ENCODE assay signal across 8 cellular contexts in the genomic region with DNA sequence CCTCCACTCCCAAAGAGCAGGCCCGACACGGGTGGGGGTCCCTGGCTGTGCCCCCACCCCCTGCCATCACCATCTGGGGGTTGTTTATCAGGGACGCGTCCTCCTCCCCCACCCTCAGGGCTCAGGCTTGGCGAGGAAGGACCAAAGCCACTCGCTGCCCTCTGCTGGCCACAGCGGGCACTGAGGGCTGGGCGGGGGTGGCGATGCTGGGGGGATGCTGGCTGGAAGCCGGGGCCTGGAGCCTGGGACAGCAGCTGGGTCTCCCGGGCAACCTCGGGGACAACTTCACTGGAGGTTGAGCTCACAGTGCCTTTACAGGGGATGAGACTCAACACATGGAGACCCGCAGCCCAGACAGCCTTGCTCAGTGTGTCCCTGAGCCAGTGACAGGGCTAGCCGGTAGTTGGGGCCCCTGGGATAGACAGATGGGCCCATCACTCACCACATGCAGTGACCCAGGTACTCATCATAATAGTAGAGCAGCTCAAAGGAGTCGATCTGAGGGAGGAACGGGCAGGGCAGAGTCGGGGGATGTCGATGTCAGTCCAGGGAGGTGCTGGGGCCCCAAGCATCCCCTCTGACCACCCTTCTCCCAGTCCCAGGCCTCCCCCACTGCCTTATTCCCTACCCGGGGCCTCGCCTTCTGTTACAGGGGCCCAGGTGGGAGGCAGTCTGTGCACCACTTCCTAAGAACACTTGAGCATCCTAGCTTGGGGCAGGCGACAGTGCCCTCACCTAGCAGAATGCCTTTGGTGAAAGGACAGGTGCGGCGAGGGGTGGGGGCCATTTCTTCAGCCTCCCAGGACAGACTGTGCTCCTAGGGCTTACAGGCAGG. TPM values are rescaled to one million over a fixed set of nuclear protein-coding genes. Genes with fewer than 3 reads are reported as not detected.
A peak's percentile ranks its signal among the peaks of the same experiment; 100 is the strongest.
DNase-seq lines count a peak whose midpoint lies in the region; ATAC-seq, FAIRE-seq and TF ChIP-seq lines count a peak whose summit lies in the region.

No MANE protein-coding gene starts in this region.

- H3K9me3 ChIP-seq in BLaER1 treated with 17β-estradiol and CSF1 and Interleukin-3, amounts not matched to agents 10 nM and 100 nM (replicated peaks in 1 of 11): no peaks in the 10 kb centered on the region
- H3K9me3 ChIP-seq in WERI-Rb-1 (ENCODE audit: severe bottlenecking) (no peaks in the 10 kb centered on the region), mammary epithelial cell (replicated peaks; ENCODE audit: insufficient read depth, low read length) (no peaks in the 10 kb centered on the region), keratinocyte (ENCODE audit: control insufficient read depth, low read depth, low read length) (no peaks in the 10 kb centered on the region)

- peak overlapping the region; percentile 52 to 91 (median 71); a peak in 20 of 22 replicates for H3K27ac ChIP-seq in BLaER1 treated with 17β-estradiol and CSF1 and Interleukin-3, amounts not matched to agents 10 nM and 100 nM
- H3K27ac ChIP-seq in WERI-Rb-1 (peak overlapping the region; percentile 57), mammary epithelial cell (ENCODE audit: insufficient read depth, low read depth, low read length) (no peak overlapping the region), keratinocyte (ENCODE audit: control insufficient read depth, insufficient read depth, low read length) (no peak overlapping the region)

- H3K4me2 ChIP-seq in BLaER1 treated with 17β-estradiol and CSF1 and Interleukin-3, amounts not matched to agents 10 nM and 100 nM: peak overlapping the region; percentile 81 to 97 (median 89)
- no peak overlapping the region for H3K4me2 ChIP-seq in mammary epithelial cell (ENCODE audit: insufficient read depth, low read depth, low read length)
- H3K4me2 ChIP-seq in keratinocyte (ENCODE audit: control insufficient read depth, extremely low read depth, insufficient read depth, low read depth, low read length): no peak overlapping the region

- H3K9ac ChIP-seq in BLaER1 treated with 17β-estradiol and CSF1 and Interleukin-3, amounts not matched to agents 10 nM and 100 nM: peak overlapping the region; percentile 4 to 76 (median 55); a peak in 17 of 22 replicates
- H3K9ac ChIP-seq in mammary epithelial cell (ENCODE audit: insufficient read depth, low read length) (no peak overlapping the region), keratinocyte (ENCODE audit: control insufficient read depth, extremely low read depth, insufficient read depth, low read length) (no peak overlapping the region)

- peak overlapping the region in 7 of 10 experiments; percentile 2 to 39 (median 22); a peak in 7 of 20 replicates for H3K4me3 ChIP-seq in BLaER1 treated with 17β-estradiol and CSF1 and Interleukin-3, amounts not matched to agents 10 nM and 100 nM
- H3K4me3 ChIP-seq in HFF-Myc (replicated peaks; ENCODE audit: low read depth, low read length) (no peak overlapping the region), WERI-Rb-1 (ENCODE audit: low read depth, low read length) (no peak overlapping the region), mammary epithelial cell (replicated peaks in 1 of 3; ENCODE audit: insufficient read depth in 1 of 3, low read depth in 2 of 3, low read length in 3 of 3) (no peak overlapping the region), keratinocyte (ENCODE audit: control insufficient read depth in 2 of 3, extremely low read depth in 1 of 3, insufficient read depth in 2 of 3, low read depth in 1 of 3, low read length in 3 of 3) (no peak overlapping the region)

- peak; percentile 83 for TF ChIP-seq CTCF in HFF-Myc (IDR thresholded peaks at IDR 0.05; ENCODE audit: low read depth, low read length, missing control alignments)
- TF ChIP-seq CTCF in WERI-Rb-1 (IDR thresholded peaks at IDR 0.05; ENCODE audit: low read depth, low read length): peak; percentile 92
- TF ChIP-seq CTCF in mammary epithelial cell (conservative IDR thresholded peaks at IDR 0.05 in 1 of 2, IDR thresholded peaks at IDR 0.05 in 1 of 2; ENCODE audit: extremely low read depth in 1 of 2, insufficient read depth in 1 of 2, low read depth in 1 of 2, low read length in 2 of 2): peak; percentile 65 to 84
- peak; percentile 56 to 88 (median 88) for TF ChIP-seq CTCF in keratinocyte (optimal IDR thresholded peaks at IDR 0.05 in 1 of 3, IDR thresholded peaks at IDR 0.05 in 1 of 3, conservative IDR thresholded peaks at IDR 0.05 in 1 of 3; ENCODE audit: extremely low read depth in 1 of 3, insufficient read depth in 2 of 3, low read length in 3 of 3)

- peaks cover 0 to 53% (median 14%) of the 10 kb centered on the region in 11 experiments; a peak in 12 of 22 replicates for H3K36me3 ChIP-seq in BLaER1 treated with 17β-estradiol and CSF1 and Interleukin-3, amounts not matched to agents 10 nM and 100 nM
- peaks cover 79% of the 10 kb centered on the region for H3K36me3 ChIP-seq in WERI-Rb-1
- peaks cover 2% of the 10 kb centered on the region for H3K36me3 ChIP-seq in mammary epithelial cell (ENCODE audit: insufficient read depth, low read length)
- H3K36me3 ChIP-seq in keratinocyte (ENCODE audit: control insufficient read depth in 2 of 2, extremely low read depth in 1 of 2, insufficient read depth in 2 of 2, low read length in 2 of 2): peaks cover 0 to 3% of the 10 kb centered on the region in 2 experiments

- no peak overlapping the region for H2AFZ ChIP-seq in mammary epithelial cell (ENCODE audit: low read depth, low read length)
- H2AFZ ChIP-seq in keratinocyte (ENCODE audit: control insufficient read depth, low read length): no peak overlapping the region

- dilution Hi-C loops in mammary epithelial cell (cut with HindIII; ENCODE audit: low sequenced_read_pairs) (no loop called here), keratinocyte (cut with MboI; ENCODE audit: extremely low pct_ligation_motif_present, low sequenced_read_pairs) (no loop called here)

- peaks cover 54% of the 10 kb centered on the region for H3K79me2 ChIP-seq in mammary epithelial cell (ENCODE audit: insufficient read depth, low read length)
- H3K79me2 ChIP-seq in keratinocyte (ENCODE audit: control insufficient read depth, insufficient read depth, low read length): peaks cover 3% of the 10 kb centered on the region

- WGBS in mammary epithelial cell (ENCODE audit: low coverage, missing lambda C conversion rate): 67% methylated on average over 9 of the region's 23 CpGs

- no TSS peak for BruUV-seq in mammary epithelial cell (replicated peaks; lab: Mats Ljungman, UMichigan)

- intact Hi-C loops in mammary epithelial cell (cut with micrococcal nuclease): loop anchor here (1.0 kb wide), 1 partner anchor 348 kb away; no protein-coding TSS in a partner anchor

- DNase-seq in HFF-Myc (ENCODE audit: extremely low read depth, low read depth): no peak
- DNase-seq in WERI-Rb-1: peak; percentile 85
- DNase-seq in mammary epithelial cell: no peak
- DNase-seq in keratinocyte (ENCODE audit: low read depth, low spot score): no peak
- DNase-seq in stimulated activated CD4-positive, alpha-beta T cell treated with anti-CD3 and anti-CD28 coated beads, Interleukin-15, amount 100 ng/mL, for 48 hours (ENCODE audit: low read depth in 2 of 2): peak; percentile 25 to 48
- DNase-seq in NCI-H510A treated with DMSO at 0.1 percent for 48 hours (lab: John Stamatoyannopoulos, UW): no peak

- CTCF ChIA-PET in mammary epithelial cell (lab: Charles Lee; ENCODE audit: low non-redundant PET): no interaction called here

- H3K4me1 ChIP-seq in BLaER1 treated with 17β-estradiol and CSF1 and Interleukin-3, amounts not matched to agents 10 nM and 100 nM: peaks cover 72 to 92% (median 83%) of the 10 kb centered on the region in 10 experiments
- peaks cover 12% of the 10 kb centered on the region for H3K4me1 ChIP-seq in mammary epithelial cell (ENCODE audit: insufficient read depth, low read length)
- H3K4me1 ChIP-seq in keratinocyte (ENCODE audit: control insufficient read depth, extremely low read depth, insufficient read depth, low read length): peaks cover 11% of the 10 kb centered on the region

- H3K27me3 ChIP-seq in BLaER1 treated with 17β-estradiol and CSF1 and Interleukin-3, amounts not matched to agents 10 nM and 100 nM: no peaks in the 10 kb centered on the region
- H3K27me3 ChIP-seq in WERI-Rb-1 (ENCODE audit: insufficient read depth, low read depth, severe bottlenecking) (no peaks in the 10 kb centered on the region), mammary epithelial cell (ENCODE audit: insufficient read depth, low read length) (no peaks in the 10 kb centered on the region), keratinocyte (ENCODE audit: control insufficient read depth, extremely low read depth, insufficient read depth, low read length) (no peaks in the 10 kb centered on the region)

- no peak for FAIRE-seq in keratinocyte (lab: Jason Lieb, UNC)

- no peaks in the 10 kb centered on the region for H3K9me1 ChIP-seq in keratinocyte (ENCODE audit: control insufficient read depth, extremely low read depth, insufficient read depth, low read length)

- H4K20me1 ChIP-seq in BLaER1 treated with 17β-estradiol and CSF1 and Interleukin-3, amounts not matched to agents 10 nM and 100 nM: peaks cover 0 to 67% (median 47%) of the 10 kb centered on the region in 11 experiments; a peak in 17 of 22 replicates
- H4K20me1 ChIP-seq in mammary epithelial cell (ENCODE audit: insufficient read depth, low read length) (no peaks in the 10 kb centered on the region), keratinocyte (ENCODE audit: control insufficient read depth, extremely low read depth, insufficient read depth, low read length) (no peaks in the 10 kb centered on the region)

- no peak for ATAC-seq in HG02852 (IDR thresholded peaks at IDR 0.05; ENCODE audit: unreplicated experiment)

- in situ Hi-C loops in mammary epithelial cell (cut with MboI; ENCODE audit: low sequenced_read_pairs in 2 of 2): no loop called here

RNA-seq across cellular contexts. Expression of a gene that starts 5.9 kb away (rescaled TPM):
- 1 to 10 TPM; 1.2 to 5.6 TPM for total RNA-seq in mammary epithelial cell
- polyA plus RNA-seq in mammary epithelial cell (1.9 TPM), keratinocyte (3.0 to 7.0 TPM (median 3.3 TPM) in 3 replicates)
- polyA minus RNA-seq in mammary epithelial cell (0.78 TPM), keratinocyte (0.53 to 3.1 TPM (median 1.2 TPM) in 3 replicates)
- 5.4 TPM for polyA plus RNA-seq in keratinocyte (2011; ENCODE audit: low read depth)
- 2.7 and 2.8 TPM in 2 replicates for polyA plus RNA-seq in keratinocyte (2011; cell fraction: cytosol; rRNA removed)
- 8.1 and 11.7 TPM in 2 replicates for polyA plus RNA-seq in keratinocyte (2011; cell fraction: nucleus; rRNA removed)
- polyA plus RNA-seq in keratinocyte (2012; ENCODE audit: low replicate concordance): 5.1 and 5.4 TPM in 2 replicates
- not detected for polyA minus RNA-seq in keratinocyte (2011; cell fraction: cytosol; rRNA and poly(A)+ RNA removed)
- polyA minus RNA-seq in keratinocyte (2011; cell fraction: nucleus; rRNA and poly(A)+ RNA removed): 1.7 and 2.6 TPM in 2 replicates

RNA-seq across cellular contexts. Expression of a gene that starts 18.5 kb away (rescaled TPM):
- 10 to 100 TPM; 18.7 to 40.9 TPM for total RNA-seq in mammary epithelial cell
- polyA plus RNA-seq in mammary epithelial cell (48.0 TPM), keratinocyte (26.7 to 36.3 TPM (median 33.0 TPM) in 3 replicates)
- polyA minus RNA-seq in mammary epithelial cell (86.5 TPM), keratinocyte (71.0 to 78.4 TPM (median 78.2 TPM) in 3 replicates)
- 2.1 TPM for polyA plus RNA-seq in keratinocyte (2011; ENCODE audit: low read depth)
- 24.3 and 28.5 TPM in 2 replicates for polyA plus RNA-seq in keratinocyte (2011; cell fraction: cytosol; rRNA removed)
- 32.5 and 39.6 TPM in 2 replicates for polyA plus RNA-seq in keratinocyte (2011; cell fraction: nucleus; rRNA removed)
- 9.9 and 25.7 TPM in 2 replicates for polyA plus RNA-seq in keratinocyte (2012; ENCODE audit: low replicate concordance)
- 29.2 TPM for polyA minus RNA-seq in keratinocyte (2011; cell fraction: cytosol; rRNA and poly(A)+ RNA removed)
- polyA minus RNA-seq in keratinocyte (2011; cell fraction: nucleus; rRNA and poly(A)+ RNA removed): 20.3 and 20.9 TPM in 2 replicates

Comparison
In these comparisons a context has a peak if more than half of its experiments do, and no peak if none do; other contexts are left out.
1. H3K27ac ChIP-seq: peak in BLaER1 treated with 17β-estradiol and CSF1 and Interleukin-3, amounts not matched to agents 10 nM and 100 nM (11 of 11) and WERI-Rb-1 (single experiment); none in mammary epithelial cell (single experiment) and keratinocyte (single experiment).
2. H3K4me2 ChIP-seq: peak in BLaER1 treated with 17β-estradiol and CSF1 and Interleukin-3, amounts not matched to agents 10 nM and 100 nM (11 of 11); none in mammary epithelial cell (single experiment) and keratinocyte (single experiment).
3. H3K4me3 ChIP-seq: peak in BLaER1 treated with 17β-estradiol and CSF1 and Interleukin-3, amounts not matched to agents 10 nM and 100 nM (7 of 10); none in HFF-Myc (single experiment), WERI-Rb-1 (single experiment), mammary epithelial cell (0 of 3) and keratinocyte (0 of 3).
4. H3K9ac ChIP-seq: peak in BLaER1 treated with 17β-estradiol and CSF1 and Interleukin-3, amounts not matched to agents 10 nM and 100 nM (11 of 11); none in mammary epithelial cell (single experiment) and keratinocyte (single experiment).
5. DNase-seq: peak in WERI-Rb-1 (single experiment) and stimulated activated CD4-positive, alpha-beta T cell treated with anti-CD3 and anti-CD28 coated beads, Interleukin-15, amount 100 ng/mL, for 48 hours (2 of 2); none in HFF-Myc (single experiment), mammary epithelial cell (single experiment), keratinocyte (single experiment) and NCI-H510A treated with DMSO at 0.1 percent for 48 hours (single experiment).
6. Peak in every context shown above with its lines, with median percentiles within 50 percentile points of each other: CTCF ChIP-seq.